In the genomic region with DNA sequence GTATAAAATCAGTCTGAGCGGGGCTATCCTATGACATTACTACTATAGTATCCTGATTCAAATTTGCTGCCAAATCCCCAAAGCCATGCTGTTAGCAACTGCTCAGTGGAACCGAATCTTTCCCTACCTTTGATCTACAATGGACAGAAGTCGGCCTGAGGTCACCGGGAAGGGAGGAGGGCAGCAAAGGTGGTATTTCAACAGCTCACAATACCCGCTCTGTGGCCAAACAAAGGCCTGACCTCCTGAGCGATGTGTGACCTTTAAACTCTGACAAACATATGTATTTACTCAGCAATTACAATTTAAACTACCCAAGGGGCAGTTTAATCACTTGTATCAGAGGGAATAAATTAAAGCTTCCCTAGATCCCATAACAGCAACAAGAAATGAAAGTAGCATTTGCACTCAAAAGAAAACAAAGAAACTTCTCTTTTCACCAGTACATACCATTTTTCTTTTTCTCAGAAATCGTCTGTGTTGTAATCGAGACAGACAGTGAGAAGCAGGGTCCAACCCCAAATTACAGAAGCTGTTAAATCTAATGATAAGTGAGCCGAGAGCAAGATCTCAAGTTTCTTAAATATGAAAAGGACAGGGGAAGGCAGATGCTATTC, we compare ENCODE assay signal across 1 cellular context.
TF ChIP-seq lines count a peak whose summit lies in the region.

No MANE protein-coding gene starts in this region.

TF ChIP-seq in HepG2, 621 proteins besides CTCF, POLR2A, EP300 and RAD21 (continued from another document and continues in another):
- TF ChIP-seq POGK (CRISPR knock-in tag; conservative IDR thresholded peaks at IDR 0.05) (peak; percentile 67; the same call in 1 of the 2 replicates), PITX1 (CRISPR knock-in tag; IDR thresholded peaks at IDR 0.05) (peak; percentile 85), ZGPAT (CRISPR knock-in tag; IDR thresholded peaks at IDR 0.05) (peak; percentile 83), CEBPG (CRISPR knock-in tag; IDR thresholded peaks at IDR 0.05) (peak; percentile 63; the same call in 1 of the 2 replicates), ZNF609 (CRISPR knock-in tag; IDR thresholded peaks at IDR 0.05; ENCODE audit: borderline replicate concordance) (peak; percentile 90), ZBTB44 (CRISPR knock-in tag; IDR thresholded peaks at IDR 0.05) (no peak), SKI (IDR thresholded peaks at IDR 0.05; ENCODE audit: partially characterized antibody) (no peak), KAT2B (IDR thresholded peaks at IDR 0.05; ENCODE audit: borderline replicate concordance, low read depth, low read length) (no peak), PAF1 (CRISPR knock-in tag; IDR thresholded peaks at IDR 0.05) (no peak), BRD4 (CRISPR knock-in tag; IDR thresholded peaks at IDR 0.05) (peak; percentile 39; the same call in 1 of the 2 replicates), RXRA (CRISPR knock-in tag; IDR thresholded peaks at IDR 0.05) (peak; percentile 99), ZNF232 (CRISPR knock-in tag; IDR thresholded peaks at IDR 0.05; ENCODE audit: borderline replicate concordance) (peak; percentile 93; the same call in 1 of the 2 replicates), ZNF317 (CRISPR knock-in tag; IDR thresholded peaks at IDR 0.05) (no peak), SOX5 (CRISPR knock-in tag; IDR thresholded peaks at IDR 0.05; ENCODE audit: borderline replicate concordance) (peak; percentile 99), CREB1 (IDR thresholded peaks at IDR 0.05) (no peak), CREB1 (CRISPR knock-in tag; IDR thresholded peaks at IDR 0.05) (peak; percentile 42), NR2F2 (IDR thresholded peaks at IDR 0.05; ENCODE audit: borderline replicate concordance, low read depth) (peak; percentile 99), JUND (CRISPR knock-in tag; IDR thresholded peaks at IDR 0.05) (no peak), MED13 (CRISPR knock-in tag; IDR thresholded peaks at IDR 0.05) (peak; percentile 82; the same call in 1 of the 2 replicates), HMG20A (CRISPR knock-in tag; IDR thresholded peaks at IDR 0.05; ENCODE audit: borderline replicate concordance) (peak; percentile 96), EHMT2 (IDR thresholded peaks at IDR 0.05; ENCODE audit: borderline replicate concordance, low read depth, low read length) (no peak), ZNF256 (CRISPR knock-in tag; conservative IDR thresholded peaks at IDR 0.05) (0 out of 2 replicates have a peak, but pooled peaks have one; percentile 23), CBX2 (IDR thresholded peaks at IDR 0.05; ENCODE audit: low read depth, low read length) (no peak), CBX2 (CRISPR knock-in tag; IDR thresholded peaks at IDR 0.05; ENCODE audit: low read depth) (no peak), HOXD1 (CRISPR knock-in tag; IDR thresholded peaks at IDR 0.05) (peak; percentile 45; the same call in 1 of the 2 replicates), ZNF549 (CRISPR knock-in tag; IDR thresholded peaks at IDR 0.05) (0 out of 2 replicates have a peak, but pooled peaks have one; percentile 37), ZKSCAN5 (CRISPR knock-in tag; IDR thresholded peaks at IDR 0.05) (no peak), TGIF2 (CRISPR knock-in tag; IDR thresholded peaks at IDR 0.05) (peak; percentile 34; the same call in 1 of the 2 replicates), FOXP4 (CRISPR knock-in tag; IDR thresholded peaks at IDR 0.05) (peak; percentile 91), RBFOX2 (IDR thresholded peaks at IDR 0.05; ENCODE audit: low read depth, low read length) (no peak)
- TF ChIP-seq, protein P1, sequence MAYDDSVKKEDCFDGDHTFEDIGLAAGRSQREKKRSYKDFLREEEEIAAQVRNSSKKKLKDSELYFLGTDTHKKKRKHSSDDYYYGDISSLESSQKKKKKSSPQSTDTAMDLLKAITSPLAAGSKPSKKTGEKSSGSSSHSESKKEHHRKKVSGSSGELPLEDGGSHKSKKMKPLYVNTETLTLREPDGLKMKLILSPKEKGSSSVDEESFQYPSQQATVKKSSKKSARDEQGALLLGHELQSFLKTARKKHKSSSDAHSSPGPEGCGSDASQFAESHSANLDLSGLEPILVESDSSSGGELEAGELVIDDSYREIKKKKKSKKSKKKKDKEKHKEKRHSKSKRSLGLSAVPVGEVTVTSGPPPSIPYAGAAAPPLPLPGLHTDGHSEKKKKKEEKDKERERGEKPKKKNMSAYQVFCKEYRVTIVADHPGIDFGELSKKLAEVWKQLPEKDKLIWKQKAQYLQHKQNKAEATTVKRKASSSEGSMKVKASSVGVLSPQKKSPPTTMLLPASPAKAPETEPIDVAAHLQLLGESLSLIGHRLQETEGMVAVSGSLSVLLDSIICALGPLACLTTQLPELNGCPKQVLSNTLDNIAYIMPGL (CRISPR knock-in tag; IDR thresholded peaks at IDR 0.05; ENCODE audit: borderline replicate concordance in 1 of 2, low read depth in 1 of 2), result no peak; a peak in 1 of 4 replicates
- TF ChIP-seq, protein P2, sequence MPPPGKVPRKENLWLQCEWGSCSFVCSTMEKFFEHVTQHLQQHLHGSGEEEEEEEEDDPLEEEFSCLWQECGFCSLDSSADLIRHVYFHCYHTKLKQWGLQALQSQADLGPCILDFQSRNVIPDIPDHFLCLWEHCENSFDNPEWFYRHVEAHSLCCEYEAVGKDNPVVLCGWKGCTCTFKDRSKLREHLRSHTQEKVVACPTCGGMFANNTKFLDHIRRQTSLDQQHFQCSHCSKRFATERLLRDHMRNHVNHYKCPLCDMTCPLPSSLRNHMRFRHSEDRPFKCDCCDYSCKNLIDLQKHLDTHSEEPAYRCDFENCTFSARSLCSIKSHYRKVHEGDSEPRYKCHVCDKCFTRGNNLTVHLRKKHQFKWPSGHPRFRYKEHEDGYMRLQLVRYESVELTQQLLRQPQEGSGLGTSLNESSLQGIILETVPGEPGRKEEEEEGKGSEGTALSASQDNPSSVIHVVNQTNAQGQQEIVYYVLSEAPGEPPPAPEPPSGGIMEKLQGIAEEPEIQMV (CRISPR knock-in tag; IDR thresholded peaks at IDR 0.05; ENCODE audit: low read depth), result no peak
- TF ChIP-seq, protein P3, sequence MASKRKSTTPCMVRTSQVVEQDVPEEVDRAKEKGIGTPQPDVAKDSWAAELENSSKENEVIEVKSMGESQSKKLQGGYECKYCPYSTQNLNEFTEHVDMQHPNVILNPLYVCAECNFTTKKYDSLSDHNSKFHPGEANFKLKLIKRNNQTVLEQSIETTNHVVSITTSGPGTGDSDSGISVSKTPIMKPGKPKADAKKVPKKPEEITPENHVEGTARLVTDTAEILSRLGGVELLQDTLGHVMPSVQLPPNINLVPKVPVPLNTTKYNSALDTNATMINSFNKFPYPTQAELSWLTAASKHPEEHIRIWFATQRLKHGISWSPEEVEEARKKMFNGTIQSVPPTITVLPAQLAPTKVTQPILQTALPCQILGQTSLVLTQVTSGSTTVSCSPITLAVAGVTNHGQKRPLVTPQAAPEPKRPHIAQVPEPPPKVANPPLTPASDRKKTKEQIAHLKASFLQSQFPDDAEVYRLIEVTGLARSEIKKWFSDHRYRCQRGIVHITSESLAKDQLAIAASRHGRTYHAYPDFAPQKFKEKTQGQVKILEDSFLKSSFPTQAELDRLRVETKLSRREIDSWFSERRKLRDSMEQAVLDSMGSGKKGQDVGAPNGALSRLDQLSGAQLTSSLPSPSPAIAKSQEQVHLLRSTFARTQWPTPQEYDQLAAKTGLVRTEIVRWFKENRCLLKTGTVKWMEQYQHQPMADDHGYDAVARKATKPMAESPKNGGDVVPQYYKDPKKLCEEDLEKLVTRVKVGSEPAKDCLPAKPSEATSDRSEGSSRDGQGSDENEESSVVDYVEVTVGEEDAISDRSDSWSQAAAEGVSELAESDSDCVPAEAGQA (IDR thresholded peaks at IDR 0.05; ENCODE audit: low read depth), result no peak
- TF ChIP-seq, protein P3 (CRISPR knock-in tag; IDR thresholded peaks at IDR 0.05; ENCODE audit: borderline replicate concordance), result 0 out of 2 replicates have a peak, but pooled peaks have one; percentile 63
